Comparison of ENCODE assay signal across 22 cellular contexts in genomic region chr10:114663631-114664030, GRCh38. TPM values are rescaled to one million over a fixed set of nuclear protein-coding genes. Genes with fewer than 3 reads are reported as not detected.
DNase-seq lines count a peak whose midpoint lies in the region; ATAC-seq and TF ChIP-seq lines count a peak whose summit lies in the region.
"Had no signal": no experiment of that assay in that cellular context is flagged by ENCODE, and none has a peak within 500 bp of the region (broad histone marks: within the 10 kb centered on the region; RNA-seq: fewer than 3 reads in every experiment).

No MANE protein-coding gene starts in this region.

- peak overlapping the region; percentile 21 for H3K27ac Mint-ChIP-seq in mesothelial cell of epicardium
- H3K27ac Mint-ChIP-seq: activated CD4-positive, alpha-beta T cell treated with anti-CD3 and anti-CD28 coated beads, Interleukin-2, amount 10 ng/mL, durations not matched to agents 24 days and 14 days; CD8-positive, alpha-beta T cell; memory B cell; natural killer cell had no signal

- no peak overlapping the region for H2BK120ac ChIP-seq in neuronal stem cell (ENCODE audit: low read depth, low read length)

- H3K4me2 ChIP-seq in neuronal stem cell (ENCODE audit: insufficient read depth, low read length, poor library complexity, severe bottlenecking) = no peak overlapping the region

- H2AFZ ChIP-seq in neuronal stem cell (ENCODE audit: low read length) = no peak overlapping the region

- peaks cover 2 to 3% of the 10 kb centered on the region in 2 donors for H3K9me3 ChIP-seq in neuronal stem cell (replicated peaks in 1 of 2; ENCODE audit: control insufficient read depth in 2 of 2, insufficient read depth in 1 of 2, low read depth in 1 of 2, low read length in 2 of 2)
- H3K9me3 ChIP-seq: ascending aorta, uterus had no signal

- no peaks in the 10 kb centered on the region for H3K79me1 ChIP-seq in neuronal stem cell (ENCODE audit: low read depth, low read length)

- H3K27ac ChIP-seq in neuronal stem cell (replicated peaks; ENCODE audit: low read length) = no peak overlapping the region
- H3K27ac ChIP-seq: ascending aorta had no signal

- H2BK12ac ChIP-seq in neuronal stem cell (ENCODE audit: low read length) = no peak overlapping the region

- H3K18ac ChIP-seq in neuronal stem cell (ENCODE audit: low read length) = no peak overlapping the region

- ATAC-seq in left cardiac atrium (peak; percentile 56 to 58), GM18858 (IDR thresholded peaks at IDR 0.05; ENCODE audit: unreplicated experiment) (no peak)
- ATAC-seq: CD8-positive, alpha-beta T cell; natural killer cell had no signal

- H3K23ac ChIP-seq in neuronal stem cell (ENCODE audit: low read depth, low read length, poor library complexity) = no peak overlapping the region

- no peak overlapping the region for H4K91ac ChIP-seq in neuronal stem cell (ENCODE audit: low read depth, low read length, poor library complexity)

- H3K4me1 Mint-ChIP-seq in mesothelial cell of epicardium = peaks cover 26% of the 10 kb centered on the region
- H3K4me1 Mint-ChIP-seq: activated CD4-positive, alpha-beta T cell treated with anti-CD3 and anti-CD28 coated beads, Interleukin-2, amount 10 ng/mL, durations not matched to agents 24 days and 14 days; memory B cell; natural killer cell had no signal

- no peak overlapping the region for H3K9ac ChIP-seq in neuronal stem cell (ENCODE audit: low read depth, low read length, poor library complexity)

- H3K4me3 Mint-ChIP-seq in mesothelial cell of epicardium = no peak overlapping the region
- H3K4me3 Mint-ChIP-seq: activated CD4-positive, alpha-beta T cell treated with anti-CD3 and anti-CD28 coated beads, Interleukin-2, amount 10 ng/mL, durations not matched to agents 24 days and 14 days; CD8-positive, alpha-beta T cell; memory B cell; natural killer cell had no signal

- no peak overlapping the region for H3K14ac ChIP-seq in neuronal stem cell (ENCODE audit: low read length)

- DNase-seq in Ammon's horn (ENCODE audit: low spot score) (peak; percentile 22), RPMI8226 (peak; percentile 53), left cardiac atrium (no peak), mesothelial cell of epicardium (ENCODE audit: low spot score in 2 of 2, unreplicated experiment in 2 of 2) (no peak), neuronal stem cell (ENCODE audit: low spot score) (no peak), foreskin fibroblast (no peak), ureter (ENCODE audit: low spot score) (no peak)
- DNase-seq: activated CD4-positive, alpha-beta T cell treated with anti-CD3 and anti-CD28 coated beads, Interleukin-2, amount 10 ng/mL, durations not matched to agents 24 days and 14 days; activated naive CD4-positive, alpha-beta T cell treated with Interleukin-2 at 50 U/mL for 16 hours; activated T-cell treated with anti-CD3 and anti-CD28 coated beads for 4 hours; CD8-positive, alpha-beta T cell; cortex of kidney; EL; foreskin melanocyte; natural killer cell; NCI-H2029 treated with DMSO at 0.1 percent for 48 hours; NCI-H524 treated with DMSO at 0.1 percent for 48 hours; stimulated activated naive CD4-positive, alpha-beta T cell treated with Interleukin-2 at 50 U/mL for 16 hours; uterus had no signal

- no peaks in the 10 kb centered on the region for H3K36me3 Mint-ChIP-seq in mesothelial cell of epicardium
- H3K36me3 Mint-ChIP-seq: CD8-positive, alpha-beta T cell; memory B cell; natural killer cell had no signal

- no CpG with 5 or more reads among the region's 8 CpGs for WGBS in neuronal stem cell (ENCODE audit: extremely low coverage in 2 of 2, insufficient read length in 2 of 2, insufficient replicate concordance in 1 of 2), 2 donors

- no peak overlapping the region for H3K4me3 ChIP-seq in neuronal stem cell (ENCODE audit: low read length in 2 of 2)
- H3K4me3 ChIP-seq in foreskin fibroblast (ENCODE audit: low read depth in 1 of 2, low read length in 2 of 2) = no peak overlapping the region
- H3K4me3 ChIP-seq: ascending aorta, uterus had no signal

- intact Hi-C loops in left cardiac atrium (cut with DNase I) = no loop called here

- peaks cover 0 to 14% of the 10 kb centered on the region in 2 donors for H3K4me1 ChIP-seq in neuronal stem cell (ENCODE audit: control insufficient read depth in 2 of 2, insufficient read depth in 1 of 2, low read depth in 1 of 2, low read length in 2 of 2)
- H3K4me1 ChIP-seq: ascending aorta, uterus had no signal

- no peak overlapping the region for H3K4ac ChIP-seq in neuronal stem cell (ENCODE audit: low read length)

- no peaks in the 10 kb centered on the region for H3K36me3 ChIP-seq in neuronal stem cell (replicated peaks in 1 of 2; ENCODE audit: control insufficient read depth in 2 of 2, insufficient read depth in 2 of 2, low read length in 2 of 2)
- H3K36me3 ChIP-seq: ascending aorta, uterus had no signal

- H3K27me3 Mint-ChIP-seq in mesothelial cell of epicardium (ENCODE audit: low read depth) = peaks cover 4% of the 10 kb centered on the region

- peaks cover 0 to 19% (median 0%) of the 10 kb centered on the region in 3 experiments for H3K27me3 ChIP-seq in neuronal stem cell (ENCODE audit: control insufficient read depth in 3 of 3, insufficient read depth in 3 of 3, low read depth in 1 of 3, low read length in 3 of 3)
- H3K27me3 ChIP-seq: ascending aorta, uterus had no signal

- H3K9me3 Mint-ChIP-seq in mesothelial cell of epicardium = peaks cover 9% of the 10 kb centered on the region
- H3K9me3 Mint-ChIP-seq: activated CD4-positive, alpha-beta T cell treated with anti-CD3 and anti-CD28 coated beads, Interleukin-2, amount 10 ng/mL, durations not matched to agents 24 days and 14 days; CD8-positive, alpha-beta T cell; natural killer cell had no signal

- TF ChIP-seq CTCF in mesothelial cell of epicardium (IDR thresholded peaks at IDR 0.05; ENCODE audit: unreplicated experiment) = no peak
- TF ChIP-seq CTCF in foreskin fibroblast (IDR thresholded peaks at IDR 0.05; ENCODE audit: low read depth, low read length) = no peak

- H2BK5ac ChIP-seq in neuronal stem cell (ENCODE audit: low read length) = no peak overlapping the region

- H4K8ac ChIP-seq in neuronal stem cell (ENCODE audit: low read depth, low read length) = no peak overlapping the region

- no peak overlapping the region for H2BK15ac ChIP-seq in neuronal stem cell (ENCODE audit: low read length)

- H2AK5ac ChIP-seq in neuronal stem cell (ENCODE audit: low read depth, low read length) = no peak overlapping the region

RNA-seq across cellular contexts. Expression of gene ABLIM1, which starts 5.6 kb away (rescaled TPM):
- total RNA-seq in left cardiac atrium (100 to 1,000 TPM; 292 to 305 TPM), mesothelial cell of epicardium (99.5 to 105 TPM (median 102 TPM) in 3 replicates), ureter (129 TPM)
- 31.9 TPM for polyA plus RNA-seq in neuronal stem cell (2013, experiment 1 of 2)
- polyA plus RNA-seq in neuronal stem cell (2013, experiment 2 of 2) = 29.4 TPM

Comparison
In these comparisons a context has a peak if more than half of its experiments do, and no peak if none do; other contexts are left out.
1. DNase-seq: peak in Ammon's horn (single experiment) and RPMI8226 (single experiment); none in left cardiac atrium (single experiment), mesothelial cell of epicardium (0 of 2), neuronal stem cell (single experiment), foreskin fibroblast (0 of 2) and ureter (single experiment).